Comparison of ENCODE assay signal across 10 cellular contexts in the genomic region with DNA sequence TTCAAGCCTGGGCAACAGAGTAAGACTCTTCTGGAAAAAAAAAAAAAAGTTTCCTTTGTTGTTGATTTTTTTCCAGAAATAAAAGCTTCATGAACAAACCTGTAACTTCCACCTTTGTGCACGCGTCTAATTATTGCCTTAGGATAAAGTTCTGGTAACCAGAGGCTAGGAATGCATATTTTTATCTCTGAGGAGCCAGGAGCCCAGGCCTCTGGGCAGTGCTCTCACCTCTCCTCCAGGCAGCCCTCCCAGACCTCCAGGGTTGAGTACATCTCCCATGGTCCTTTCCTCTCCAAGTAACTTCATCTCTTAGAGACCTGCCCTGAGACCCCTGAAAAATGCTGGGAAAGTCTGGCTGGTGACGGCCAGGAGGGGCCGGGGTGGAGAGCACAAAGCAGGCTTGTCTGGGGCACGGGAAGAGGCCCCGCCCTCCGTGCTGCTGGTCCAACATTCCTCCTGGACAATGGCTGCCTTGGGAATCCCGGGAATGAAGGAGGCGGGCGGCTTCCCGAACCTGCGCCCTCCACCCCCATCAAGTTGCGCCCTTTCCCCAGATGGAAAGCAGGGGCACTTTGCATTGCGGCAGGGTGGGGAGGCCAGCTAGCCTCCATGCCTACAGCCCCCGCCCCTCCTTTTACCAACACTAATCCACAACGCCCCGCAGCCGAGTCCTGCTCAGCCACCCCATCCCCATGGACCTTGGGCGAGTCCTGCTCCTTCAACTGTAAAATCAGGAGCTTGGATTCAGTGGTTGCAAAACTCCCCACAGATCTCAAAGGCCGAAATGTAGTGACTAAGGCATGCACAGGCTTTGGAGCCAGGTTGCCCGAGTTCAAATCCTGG. TPM values are rescaled to one million over a fixed set of nuclear protein-coding genes. Genes with fewer than 3 reads are reported as not detected.
DNase-seq lines count a peak whose midpoint lies in the region; ATAC-seq and TF ChIP-seq lines count a peak whose summit lies in the region.
"Had no signal": no experiment of that assay in that cellular context is flagged by ENCODE, and none has a peak within 500 bp of the region (broad histone marks: within the 10 kb centered on the region; RNA-seq: fewer than 3 reads in every experiment).

No MANE protein-coding gene starts in this region.

- H3K36me3 ChIP-seq in HAP-1 (replicated peaks): no peaks in the 10 kb centered on the region
- H3K36me3 ChIP-seq in stomach: no peaks in the 10 kb centered on the region
- no peaks in the 10 kb centered on the region for H3K36me3 ChIP-seq in Peyer's patch

- no peak overlapping the region for H3K4me3 ChIP-seq in HAP-1
- H3K4me3 ChIP-seq in stomach: peak overlapping the region; percentile 11 to 25 (median 18)
- H3K4me3 ChIP-seq in Peyer's patch: no peak overlapping the region

- TF ChIP-seq POLR2A in stomach (IDR thresholded peaks at IDR 0.05) (no peak), Peyer's patch (IDR thresholded peaks at IDR 0.05) (no peak)

- H3K4me1 ChIP-seq in HAP-1 (peaks cover 7% of the 10 kb centered on the region), stomach (peaks cover 5 to 18% (median 8%) of the 10 kb centered on the region in 4 donors), Peyer's patch (no peaks in the 10 kb centered on the region)

- in situ Hi-C loops in HAP-1 (cut with MboI; ENCODE audit: low sequenced_read_pairs): no loop called here

- TF ChIP-seq EP300 in stomach (IDR thresholded peaks at IDR 0.05): no peak

- H3K27ac ChIP-seq in stomach: peak overlapping the region in 1 of 5 donors; percentile 3
- H3K27ac ChIP-seq in Peyer's patch: no peak overlapping the region

- peak; percentile 14 to 64 for DNase-seq in HAP-1 (ENCODE audit: low spot score in 2 of 2)
- peak; percentile 93 for DNase-seq in ecto neural progenitor cell (ENCODE audit: low spot score)
- DNase-seq in kidney glomerular epithelial cell (lab: John Stamatoyannopoulos, UW): peak; percentile 48
- DNase-seq in stomach: no peak
- no peak for DNase-seq in C1 segment of cervical spinal cord (lab: John Stamatoyannopoulos, UW)
- DNase-seq in Peyer's patch: no peak
- DNase-seq: activated CD4-positive, CD25-positive, alpha-beta regulatory T cell treated with anti-CD3 and anti-CD28 coated beads, Interleukin-2, amount 50 U/mL, for 72 hours had no signal

- intact Hi-C loops in stomach (cut with DNase I; ENCODE audit: low total_unique reads): no loop called here

- H3K27me3 ChIP-seq in HAP-1 (ENCODE audit: low read depth): no peaks in the 10 kb centered on the region
- H3K27me3 ChIP-seq in stomach: peaks cover 0 to 60% (median 10%) of the 10 kb centered on the region in 3 donors
- no peaks in the 10 kb centered on the region for H3K27me3 ChIP-seq in Peyer's patch

- WGBS in stomach, 5 donors: 17 to 26% (median 23%) methylated on average over 10 to 21 of the region's 21 CpGs

- H3K9me3 ChIP-seq in HAP-1: no peaks in the 10 kb centered on the region
- H3K9me3 ChIP-seq in stomach: no peaks in the 10 kb centered on the region
- H3K9me3 ChIP-seq in Peyer's patch: no peaks in the 10 kb centered on the region

- TF ChIP-seq CTCF in stomach (IDR thresholded peaks at IDR 0.05): no peak
- no peak for TF ChIP-seq CTCF in Peyer's patch (IDR thresholded peaks at IDR 0.05)

- ATAC-seq in HG02973 (IDR thresholded peaks at IDR 0.05; ENCODE audit: unreplicated experiment) (no peak), GM21367 (IDR thresholded peaks at IDR 0.05; ENCODE audit: unreplicated experiment) (no peak)

RNA-seq across cellular contexts. Expression of a gene that starts 7.3 kb away (rescaled TPM):
- 1 to 10 TPM in 1 of 5 donors, under 1 TPM in 2, not detected in 2; under 0.01 to 1.4 (median 0.73) TPM for total RNA-seq in stomach
- under 1 TPM in 2 of 3 donors, not detected in 1; 0.10 to 0.12 TPM for polyA plus RNA-seq in stomach
- total RNA-seq in Peyer's patch: under 1 TPM in 1 of 4 donors, not detected in 3; 0.19 TPM
- polyA plus RNA-seq: IgD-negative memory B cell had no signal

RNA-seq across cellular contexts. Expression of a gene that starts 32.1 kb away (rescaled TPM):
- total RNA-seq in stomach: not detected
- not detected for polyA plus RNA-seq in stomach
- total RNA-seq in Peyer's patch: not detected
- polyA plus RNA-seq: IgD-negative memory B cell had no signal

RNA-seq across cellular contexts. Expression of a gene that starts 51.5 kb away (rescaled TPM):
- total RNA-seq in stomach (100 to 1,000 TPM in 2 of 5 donors, 10 to 100 TPM in 3; 36.2 to 117 (median 62.4) TPM), Peyer's patch (100 to 1,000 TPM in 1 of 4 donors, 10 to 100 TPM in 3; 46.4 to 169 (median 56.8) TPM)
- polyA plus RNA-seq in stomach: 10 to 100 TPM; 11.0 to 20.8 (median 13.3) TPM
- polyA plus RNA-seq: IgD-negative memory B cell had no signal

Comparison
In these comparisons a context has a peak if more than half of its experiments do, and no peak if none do; other contexts are left out.
1. DNase-seq: peak in HAP-1 (2 of 2), ecto neural progenitor cell (single experiment) and kidney glomerular epithelial cell (single experiment); none in stomach (single experiment), C1 segment of cervical spinal cord (0 of 14) and Peyer's patch (0 of 3).
2. H3K4me3 ChIP-seq: peak in stomach (4 of 4); none in HAP-1 (single experiment) and Peyer's patch (0 of 4).